21 cellular contexts compared by ENCODE assay signal in genomic region chr5:90111354-90112070, GRCh38.
DNase-seq lines count a peak whose midpoint lies in the region; ATAC-seq, FAIRE-seq and TF ChIP-seq lines count a peak whose summit lies in the region.
"Had no signal": no experiment of that assay in that cellular context is flagged by ENCODE, and none has a peak within 500 bp of the region (broad histone marks: within the 10 kb centered on the region; RNA-seq: fewer than 3 reads in every experiment).

No MANE protein-coding gene starts in this region.

- no peak for FAIRE-seq in HepG2 (lab: Jason Lieb, UNC)
- FAIRE-seq: G401.6, kidney had no signal

- H2AFZ ChIP-seq in HepG2 (ENCODE audit: low read length), result no peak overlapping the region

- H3K27me3 Mint-ChIP-seq in chondrocyte (ENCODE audit: low read depth) (no peaks in the 10 kb centered on the region), nephron (ENCODE audit: low read depth) (no peaks in the 10 kb centered on the region)

- TF ChIP-seq RAD21 in liver (IDR thresholded peaks at IDR 0.05) (no peak), HepG2 (CRISPR knock-in tag; IDR thresholded peaks at IDR 0.05) (no peak)

- 53% methylated on average over 10 of the region's 10 CpGs for WGBS in liver
- 1% methylated on average over 10 of the region's 10 CpGs for WGBS in HepG2 (ENCODE audit: low lambda C conversion rate)

- ATAC-seq in HepG2 (no peak), HG02798 (IDR thresholded peaks at IDR 0.05; ENCODE audit: poor library complexity, unreplicated experiment) (no peak), HG03457 (IDR thresholded peaks at IDR 0.05; ENCODE audit: unreplicated experiment) (no peak), GM18505 (IDR thresholded peaks at IDR 0.05; ENCODE audit: unreplicated experiment) (no peak)

- H3K4me1 Mint-ChIP-seq in chondrocyte (ENCODE audit: low read depth), result peaks cover 30% of the 10 kb centered on the region
- peaks cover 27% of the 10 kb centered on the region for H3K4me1 Mint-ChIP-seq in nephron

- no peak for TF ChIP-seq CTCF in liver (IDR thresholded peaks at IDR 0.05; ENCODE audit: low read depth, low read length, missing input control)
- no peak for TF ChIP-seq CTCF in HepG2 (CRISPR knock-in tag; IDR thresholded peaks at IDR 0.05)
- no peak for TF ChIP-seq CTCF in chondrocyte (IDR thresholded peaks at IDR 0.05)
- TF ChIP-seq CTCF in nephron (IDR thresholded peaks at IDR 0.05; ENCODE audit: unreplicated experiment in 3 of 3), result no peak

- H3K9ac ChIP-seq in liver (ENCODE audit: low read depth in 1 of 2, low read length in 2 of 2), result no peak overlapping the region
- no peak overlapping the region for H3K9ac ChIP-seq in HepG2 (ENCODE audit: insufficient read depth, low read depth, low read length)
- H3K9ac ChIP-seq: KMS-11 had no signal

- no peak for DNase-seq in HepG2 (ENCODE audit: low spot score)
- DNase-seq in chondrocyte (ENCODE audit: low spot score), result no peak
- DNase-seq in T-helper 9 cell, result no peak
- DNase-seq: activated effector memory CD4-positive, alpha-beta T cell treated with anti-CD3 and anti-CD28 coated beads, Interleukin-2, amount 50 U/mL, for 16 hours; COR-L47; kidney; NCI-H1694; NCI-H510A treated with DMSO at 0.1 percent for 48 hours; stimulated activated CD4-positive, alpha-beta T cell treated with anti-CD3 and anti-CD28 coated beads, Interleukin-1b, Interleukin-23, amount 100 ng/mL, for 48 hours; T-helper 1 cell; transverse colon had no signal

- H3K27ac ChIP-seq in liver (ENCODE audit: low read depth in 1 of 2, low read length in 2 of 2), result no peak overlapping the region
- no peak overlapping the region for H3K27ac ChIP-seq in HepG2 (ENCODE audit: extremely low read length, insufficient read depth, low read length)
- H3K27ac ChIP-seq: cardiac muscle cell, KMS-11, RWPE1, transverse colon had no signal

- in situ Hi-C loops in HepG2 (cut with HindIII; ENCODE audit: extremely low pct_ligation_motif_present, low pct_unique_long_range_greater_than_20kb), result no loop called here

- TF ChIP-seq EP300 in HepG2 (IDR thresholded peaks at IDR 0.05; ENCODE audit: low read depth in 2 of 2, low read length in 2 of 2), result no peak
- TF ChIP-seq EP300 in HepG2 (CRISPR knock-in tag; IDR thresholded peaks at IDR 0.05; ENCODE audit: borderline replicate concordance), result no peak

- no TSS peak for BruUV-seq in HepG2 (replicated peaks; lab: Mats Ljungman, UMichigan)

- H3K4me3 Mint-ChIP-seq in chondrocyte (ENCODE audit: unreplicated experiment) (peak overlapping the region; percentile 42), nephron (peak overlapping the region in 1 of 3 experiments; percentile 52)
- H3K4me3 Mint-ChIP-seq: WTC11 had no signal

- no peaks in the 10 kb centered on the region for H4K20me1 ChIP-seq in HepG2 (ENCODE audit: insufficient read depth, low read length)

- no peak overlapping the region for H3K4me3 ChIP-seq in liver (ENCODE audit: low read depth in 1 of 3, low read length in 3 of 3)
- H3K4me3 ChIP-seq in HepG2 (replicated peaks in 1 of 3; ENCODE audit: insufficient read depth in 1 of 3, low read depth in 2 of 3, low read length in 3 of 3), result no peak overlapping the region
- H3K4me3 ChIP-seq: cardiac muscle cell, transverse colon had no signal

- no peak overlapping the region for H3K4me2 ChIP-seq in HepG2 (ENCODE audit: low read depth, low read length)
- H3K4me2 ChIP-seq: KMS-11 had no signal

- POLR2A ChIA-PET in HepG2 (lab: Yijun Ruan, JAX), result no interaction called here

- H3K36me3 Mint-ChIP-seq in chondrocyte (ENCODE audit: low read depth) (no peaks in the 10 kb centered on the region), nephron (ENCODE audit: low read depth) (no peaks in the 10 kb centered on the region)
- H3K36me3 Mint-ChIP-seq: WTC11 had no signal

- peaks cover 0 to 5% (median 0%) of the 10 kb centered on the region in 4 donors for H3K9me3 ChIP-seq in liver (ENCODE audit: control insufficient read depth in 4 of 4, low read length in 3 of 4)
- H3K9me3 ChIP-seq in HepG2 (ENCODE audit: low read length), result no peaks in the 10 kb centered on the region
- H3K9me3 ChIP-seq: transverse colon had no signal

- H3K9me3 Mint-ChIP-seq in chondrocyte (ENCODE audit: low read depth) (peaks cover 18% of the 10 kb centered on the region), nephron (peaks cover 4% of the 10 kb centered on the region)
- H3K9me3 Mint-ChIP-seq: WTC11 had no signal

- H3K79me2 ChIP-seq in HepG2 (ENCODE audit: insufficient read depth, low read length), result no peaks in the 10 kb centered on the region

- H3K36me3 ChIP-seq in liver (ENCODE audit: control insufficient read depth in 4 of 4, insufficient read depth in 3 of 4, low read depth in 1 of 4, low read length in 3 of 4) (no peaks in the 10 kb centered on the region), HepG2 (replicated peaks in 1 of 2; ENCODE audit: control insufficient read depth in 1 of 2, insufficient read depth in 2 of 2, low read length in 2 of 2) (no peaks in the 10 kb centered on the region)
- H3K36me3 ChIP-seq: cardiac muscle cell, transverse colon had no signal

- no peaks in the 10 kb centered on the region for H3K27me3 ChIP-seq in liver (ENCODE audit: control insufficient read depth in 4 of 4, insufficient read depth in 4 of 4, low read length in 3 of 4)
- H3K27me3 ChIP-seq in HepG2 (ENCODE audit: control insufficient read depth in 1 of 2, insufficient read depth in 2 of 2, low read length in 2 of 2), result no peaks in the 10 kb centered on the region
- H3K27me3 ChIP-seq: cardiac muscle cell, transverse colon had no signal

- intact Hi-C loops in HepG2 (cut with micrococcal nuclease; ENCODE audit: unreplicated experiment), result no loop called here

- H3K27ac Mint-ChIP-seq in chondrocyte (ENCODE audit: unreplicated experiment) (peak overlapping the region; percentile 87), nephron (peak overlapping the region; percentile 79 to 90 (median 82))

- CTCF ChIA-PET in HepG2 (lab: Yijun Ruan, JAX; ENCODE audit: low intra/inter-chr PET ratio, low total read pairs), result no interaction called here

- TF ChIP-seq POLR2A in HepG2 (IDR thresholded peaks at IDR 0.05; ENCODE audit: insufficient read depth in 1 of 2, low read depth in 2 of 2, low read length in 2 of 2) (no peak), GM18505 (IDR thresholded peaks at IDR 0.05; ENCODE audit: borderline replicate concordance, extremely low read depth, insufficient read depth, insufficient read length) (no peak)

- H3K4me1 ChIP-seq in liver (ENCODE audit: control insufficient read depth in 4 of 4, insufficient read depth in 4 of 4, low read length in 3 of 4) (no peaks in the 10 kb centered on the region), HepG2 (ENCODE audit: insufficient read depth, low read length) (no peaks in the 10 kb centered on the region)

TF ChIP-seq in liver, 16 proteins besides CTCF, POLR2A, EP300 and RAD21:
- peak; percentile 26 for TF ChIP-seq NR2F2 (IDR thresholded peaks at IDR 0.05)
- no peak for TF ChIP-seq GABPA (IDR thresholded peaks at IDR 0.05 in 1 of 2, conservative IDR thresholded peaks at IDR 0.05 in 1 of 2)

TF ChIP-seq in HepG2, 621 proteins besides CTCF, POLR2A, EP300 and RAD21:
- TF ChIP-seq ELF3 (CRISPR knock-in tag; IDR thresholded peaks at IDR 0.05) (no peak), GTF2F1 (IDR thresholded peaks at IDR 0.05; ENCODE audit: low read length) (no peak), ZFP82 (CRISPR knock-in tag; IDR thresholded peaks at IDR 0.05; ENCODE audit: borderline replicate concordance) (no peak)
- TF ChIP-seq, protein P1, sequence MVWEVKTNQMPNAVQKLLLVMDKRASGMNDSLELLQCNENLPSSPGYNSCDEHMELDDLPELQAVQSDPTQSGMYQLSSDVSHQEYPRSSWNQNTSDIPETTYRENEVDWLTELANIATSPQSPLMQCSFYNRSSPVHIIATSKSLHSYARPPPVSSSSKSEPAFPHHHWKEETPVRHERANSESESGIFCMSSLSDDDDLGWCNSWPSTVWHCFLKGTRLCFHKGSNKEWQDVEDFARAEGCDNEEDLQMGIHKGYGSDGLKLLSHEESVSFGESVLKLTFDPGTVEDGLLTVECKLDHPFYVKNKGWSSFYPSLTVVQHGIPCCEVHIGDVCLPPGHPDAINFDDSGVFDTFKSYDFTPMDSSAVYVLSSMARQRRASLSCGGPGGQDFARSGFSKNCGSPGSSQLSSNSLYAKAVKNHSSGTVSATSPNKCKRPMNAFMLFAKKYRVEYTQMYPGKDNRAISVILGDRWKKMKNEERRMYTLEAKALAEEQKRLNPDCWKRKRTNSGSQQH (CRISPR knock-in tag; IDR thresholded peaks at IDR 0.05; ENCODE audit: low read depth), result no peak
TF ChIP-seq in HepG2: peak in this region for 0.
